ENCODE assay signal across 11 cellular contexts in the genomic region with DNA sequence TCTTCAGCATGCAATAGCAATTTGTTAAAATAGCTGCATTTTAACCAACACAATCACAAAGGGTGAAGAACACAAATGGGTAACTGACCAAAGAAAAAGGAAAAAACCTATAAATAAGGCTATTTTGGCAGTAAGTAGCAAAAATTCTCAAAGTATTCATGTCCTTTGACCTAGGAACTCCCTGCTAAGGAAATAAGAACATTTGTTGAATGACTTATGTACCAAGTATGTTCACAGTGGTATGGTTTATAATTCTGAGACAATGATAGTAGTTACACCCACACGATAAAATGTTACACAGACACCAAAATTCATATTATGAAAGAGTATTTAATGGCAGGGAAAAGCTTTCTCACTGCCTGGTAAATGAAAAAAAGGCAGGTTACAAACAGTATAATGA. TPM values are rescaled to one million over a fixed set of nuclear protein-coding genes. Genes with fewer than 3 reads are reported as not detected.
DNase-seq lines count a peak whose midpoint lies in the region; ATAC-seq and TF ChIP-seq lines count a peak whose summit lies in the region.
"Had no signal": no experiment of that assay in that cellular context is flagged by ENCODE, and none has a peak within 500 bp of the region (broad histone marks: within the 10 kb centered on the region; RNA-seq: fewer than 3 reads in every experiment).

No MANE protein-coding gene starts in this region.

- H3K4me3 Mint-ChIP-seq in activated CD4-positive, alpha-beta T cell treated with anti-CD3 and anti-CD28 coated beads, Interleukin-2, amount 10 ng/mL, durations not matched to agents 24 days and 14 days: peak overlapping the region; percentile 98
- no peak overlapping the region for H3K4me3 Mint-ChIP-seq in endodermal cell
- no peak overlapping the region for H3K4me3 Mint-ChIP-seq in neural progenitor cell

- no peak for ATAC-seq in HG03354 (IDR thresholded peaks at IDR 0.05; ENCODE audit: poor library complexity, severe bottlenecking, unreplicated experiment)
- ATAC-seq: A549 had no signal

- DNase-seq in activated CD4-positive, alpha-beta T cell treated with anti-CD3 and anti-CD28 coated beads, Interleukin-2, amount 10 ng/mL, durations not matched to agents 24 days and 14 days: no peak
- DNase-seq in activated CD4-positive, alpha-beta T cell treated with anti-CD3 and anti-CD28 coated beads, Interleukin-2, amount 50 U/mL, for 1 hour: no peak
- DNase-seq in RWPE1 (ENCODE audit: low spot score) (no peak), endodermal cell (no peak), renal cortical epithelial cell (ENCODE audit: low read depth) (peak; percentile 67), GDM1 (lab: John Stamatoyannopoulos, UW) (no peak), neural progenitor cell (ENCODE audit: low spot score) (no peak)
- DNase-seq: NCI-H2029, thyroid gland had no signal

- peaks cover 80% of the 10 kb centered on the region for H3K4me1 Mint-ChIP-seq in activated CD4-positive, alpha-beta T cell treated with anti-CD3 and anti-CD28 coated beads, Interleukin-2, amount 10 ng/mL, durations not matched to agents 24 days and 14 days
- peaks cover 52% of the 10 kb centered on the region for H3K4me1 Mint-ChIP-seq in endodermal cell
- H3K4me1 Mint-ChIP-seq in neural progenitor cell: peaks cover 33% of the 10 kb centered on the region

- H3K79me2 ChIP-seq in neural progenitor cell (ENCODE audit: low read depth): peaks cover 100% of the 10 kb centered on the region

- H2AFZ ChIP-seq in neural progenitor cell (replicated peaks): no peak overlapping the region

- H3K9ac ChIP-seq in endodermal cell (ENCODE audit: extremely low read depth, low read length, poor library complexity, severe bottlenecking) (no peak overlapping the region), neural progenitor cell (no peak overlapping the region)

- H3K4me3 ChIP-seq in endodermal cell (ENCODE audit: low read length): no peak overlapping the region
- no peak overlapping the region for H3K4me3 ChIP-seq in neural progenitor cell
- H3K4me3 ChIP-seq: A549, thyroid gland had no signal

- H3K27me3 ChIP-seq in endodermal cell (ENCODE audit: control insufficient read depth, insufficient read depth, low read length, poor library complexity, severe bottlenecking) (no peaks in the 10 kb centered on the region), neural progenitor cell (no peaks in the 10 kb centered on the region)
- H3K27me3 ChIP-seq: thyroid gland had no signal

- H3K36me3 ChIP-seq in endodermal cell (ENCODE audit: control insufficient read depth, insufficient read depth, low read length) (no peaks in the 10 kb centered on the region), neural progenitor cell (no peaks in the 10 kb centered on the region)
- H3K36me3 ChIP-seq: thyroid gland had no signal

- H3K4me1 ChIP-seq in endodermal cell (ENCODE audit: control insufficient read depth, insufficient read depth, low read length) (peaks cover 4% of the 10 kb centered on the region), neural progenitor cell (peaks cover 25% of the 10 kb centered on the region)
- H3K4me1 ChIP-seq: A549 had no signal

- peak overlapping the region; percentile 96 for H3K27ac Mint-ChIP-seq in activated CD4-positive, alpha-beta T cell treated with anti-CD3 and anti-CD28 coated beads, Interleukin-2, amount 10 ng/mL, durations not matched to agents 24 days and 14 days
- H3K27ac Mint-ChIP-seq in endodermal cell: peak overlapping the region; percentile 52
- no peak overlapping the region for H3K27ac Mint-ChIP-seq in neural progenitor cell

- H4K20me1 ChIP-seq in neural progenitor cell (ENCODE audit: low read depth): peaks cover 75% of the 10 kb centered on the region

- no peak overlapping the region for H3K4me2 ChIP-seq in neural progenitor cell
- H3K4me2 ChIP-seq: A549 had no signal

- TF ChIP-seq CTCF in RWPE1 (conservative IDR thresholded peaks at IDR 0.05; ENCODE audit: low read depth) (no peak), endodermal cell (conservative IDR thresholded peaks at IDR 0.05) (no peak), neural progenitor cell (IDR thresholded peaks at IDR 0.05) (no peak)

- H3K27ac ChIP-seq in RWPE1 (peak overlapping the region; percentile 98), endodermal cell (ENCODE audit: low read depth, low read length) (no peak overlapping the region), neural progenitor cell (no peak overlapping the region)
- H3K27ac ChIP-seq: A549, thyroid gland had no signal

- intact Hi-C loops in activated CD4-positive, alpha-beta T cell treated with anti-CD3 and anti-CD28 coated beads, Interleukin-2, amount 10 ng/mL, durations not matched to agents 24 days and 14 days (cut with micrococcal nuclease): loop anchor here (2.0 kb wide), 1 partner anchor 16 kb away; a partner anchor contains a TSS

- H3K9me3 Mint-ChIP-seq in activated CD4-positive, alpha-beta T cell treated with anti-CD3 and anti-CD28 coated beads, Interleukin-2, amount 10 ng/mL, durations not matched to agents 24 days and 14 days: no peaks in the 10 kb centered on the region
- H3K9me3 Mint-ChIP-seq in endodermal cell (no peaks in the 10 kb centered on the region), neural progenitor cell (peaks cover 7% of the 10 kb centered on the region)

- H3F3A ChIP-seq in neural progenitor cell (ENCODE audit: low read depth): no peaks in the 10 kb centered on the region

- CTCF ChIA-PET in RWPE1 (lab: Yijun Ruan, JAX): interaction anchor here (0.6 kb wide), 1 partner anchor 22 kb away, joined by 3 read pairs; no protein-coding TSS in a partner anchor

- H3K36me3 Mint-ChIP-seq in activated CD4-positive, alpha-beta T cell treated with anti-CD3 and anti-CD28 coated beads, Interleukin-2, amount 10 ng/mL, durations not matched to agents 24 days and 14 days (ENCODE audit: low read depth): peaks cover 25% of the 10 kb centered on the region
- peaks cover 5% of the 10 kb centered on the region for H3K36me3 Mint-ChIP-seq in endodermal cell (ENCODE audit: low read depth)
- peaks cover 17% of the 10 kb centered on the region for H3K36me3 Mint-ChIP-seq in neural progenitor cell

- no peaks in the 10 kb centered on the region for H3K27me3 Mint-ChIP-seq in activated CD4-positive, alpha-beta T cell treated with anti-CD3 and anti-CD28 coated beads, Interleukin-2, amount 10 ng/mL, durations not matched to agents 24 days and 14 days
- no peaks in the 10 kb centered on the region for H3K27me3 Mint-ChIP-seq in endodermal cell (ENCODE audit: insufficient read depth)
- H3K27me3 Mint-ChIP-seq in neural progenitor cell (ENCODE audit: insufficient read depth, low read depth): no peaks in the 10 kb centered on the region

- H3K9me3 ChIP-seq in endodermal cell (ENCODE audit: control insufficient read depth, low read length) (no peaks in the 10 kb centered on the region), neural progenitor cell (ENCODE audit: low read depth) (no peaks in the 10 kb centered on the region)
- H3K9me3 ChIP-seq: A549, thyroid gland had no signal

- POLR2A ChIA-PET in RWPE1 (lab: Yijun Ruan, JAX; ENCODE audit: low non-redundant PET): no interaction called here

- WGBS in endodermal cell (ENCODE audit: insufficient coverage in 1 of 2, insufficient read length in 1 of 2), 2 experiments: no CpG with 5 or more reads among the region's 1 CpG

RNA-seq across cellular contexts. Expression of a gene that starts 16.9 kb away (rescaled TPM):
- 79.7 and 89.9 TPM in 2 replicates for total RNA-seq in activated CD4-positive, alpha-beta T cell treated with anti-CD3 and anti-CD28 coated beads, Interleukin-2, amount 10 ng/mL, durations not matched to agents 24 days and 14 days
- total RNA-seq in endodermal cell (10 to 100 TPM; 50.0 to 50.5 TPM), renal cortical epithelial cell (8.2 and 13.4 TPM in 2 replicates), neural progenitor cell (ENCODE audit: low replicate concordance) (17.8 and 34.8 TPM in 2 replicates)
- polyA plus RNA-seq in endodermal cell (2013, experiment 1 of 2): 26.5 TPM
- 22.2 TPM for polyA plus RNA-seq in endodermal cell (2013, experiment 2 of 2)
